In genomic region chr19:1364070-1364719, GRCh38 we compare ENCODE assay signal across 10 cellular contexts. TPM values are rescaled to one million over a fixed set of nuclear protein-coding genes. Genes with fewer than 3 reads are reported as not detected.
A peak's percentile ranks its signal among the peaks of the same experiment; 100 is the strongest.
DNase-seq lines count a peak whose midpoint lies in the region; FAIRE-seq and TF ChIP-seq lines count a peak whose summit lies in the region.
"Had no signal": no experiment of that assay in that cellular context is flagged by ENCODE, and none has a peak within 500 bp of the region (broad histone marks: within the 10 kb centered on the region; RNA-seq: fewer than 3 reads in every experiment).

No MANE protein-coding gene starts in this region.

- TF ChIP-seq CTCF in AG09319 (IDR thresholded peaks at IDR 0.05; ENCODE audit: low read depth, low read length) (peak; percentile 14), GM12875 (IDR thresholded peaks at IDR 0.05; ENCODE audit: borderline replicate concordance, insufficient read depth, low read depth, low read length) (0 out of 2 replicates have a peak, but pooled peaks have one; percentile 7)

- DNase-seq in AG09319 (ENCODE audit: extremely low read depth, low read depth) = no peak
- peak; percentile 29 for DNase-seq in germinal center (ENCODE audit: low spot score)
- no peak for DNase-seq in GDM1 (lab: John Stamatoyannopoulos, UW)
- DNase-seq in HT-29 (ENCODE audit: low spot score) = no peak
- no peak for DNase-seq in stimulated activated CD4-positive, alpha-beta T cell treated with anti-CD3 and anti-CD28 coated beads, Interleukin-12 subunit alpha, Interleukin-12 subunit beta, amount 100 ng/mL, for 4 hours
- DNase-seq in HPDE6-E6E7 (ENCODE audit: extremely low spot score) = no peak
- DNase-seq: left cardiac atrium, uterus had no signal

- peak; percentile 48 for FAIRE-seq in TTC549 (lab: Jason Lieb, UNC)

- no peak overlapping the region for H3K4me3 ChIP-seq in GM12875 (ENCODE audit: low read depth, low read length)
- H3K4me3 ChIP-seq: uterus had no signal

RNA-seq across cellular contexts. Expression of gene NDUFS7, which starts 19.5 kb away (rescaled TPM):
- 133 and 170 TPM in 2 replicates for total RNA-seq in HT-29 (2014; rRNA removed; shearing (Covaris generic))

RNA-seq across cellular contexts. Expression of gene GAMT, which starts 37.1 kb away (rescaled TPM):
- total RNA-seq in HT-29 (2014; rRNA removed; shearing (Covaris generic)) = 0.26 and 0.97 TPM in 2 replicates

RNA-seq across cellular contexts. Expression of gene DAZAP1, which starts 43.2 kb away (rescaled TPM):
- total RNA-seq in HT-29 (2014; rRNA removed; shearing (Covaris generic)) = 223 and 234 TPM in 2 replicates
